ENCODE assay signal across 22 cellular contexts in genomic region chr18:8073167-8073566, GRCh38.
"Had no signal": no experiment of that assay in that cellular context is flagged by ENCODE, and none has a peak within 500 bp of the region (broad histone marks: within the 10 kb centered on the region; RNA-seq: fewer than 3 reads in every experiment).

No MANE protein-coding gene starts in this region.

- ATAC-seq: gastrocnemius medialis; heart left ventricle; left cardiac atrium; left lung; naive thymus-derived CD8-positive, alpha-beta T cell; stimulated activated effector memory CD8-positive, alpha-beta T cell treated with anti-CD3 and anti-CD28 coated beads, Interleukin-12 subunit alpha, Interleukin-12 subunit beta, amount 100 ng/mL, for 72 hours had no signal

- H3K4me3 ChIP-seq: dorsolateral prefrontal cortex, gastrocnemius medialis, heart left ventricle, hepatocyte, left lung, prostate gland, right atrium auricular region, sigmoid colon, stomach, tibial artery had no signal

- H3K27me3 ChIP-seq: dorsolateral prefrontal cortex, gastrocnemius medialis, heart left ventricle, hepatocyte, left lung, right atrium auricular region, sigmoid colon, stomach, tibial artery had no signal

- H3K4me2 ChIP-seq: hepatocyte had no signal

- FAIRE-seq: colon, islet of Langerhans had no signal

- DNase-seq: dorsolateral prefrontal cortex; effector CD4-positive, alpha-beta T cell; foreskin fibroblast; gastrocnemius medialis; heart left ventricle; left cardiac atrium; left lung; naive thymus-derived CD8-positive, alpha-beta T cell; nephron progenitor cell; nucleus accumbens; sigmoid colon; stimulated activated CD4-positive, alpha-beta T cell treated with anti-CD3 and anti-CD28 coated beads, Interleukin-2, amount 100 ng/mL, for 24 hours; stimulated activated CD4-positive, alpha-beta T cell treated with anti-CD3 and anti-CD28 coated beads, Interleukin-4, amount 100 ng/mL, for 24 hours; stimulated activated naive CD4-positive, alpha-beta T cell treated with Interleukin-2 at 50 U/mL for 16 hours; stomach; tibial artery had no signal

- H2AFZ ChIP-seq: hepatocyte had no signal

- H3K36me3 ChIP-seq: gastrocnemius medialis, left lung, prostate gland, right atrium auricular region had no signal

- H3K9me3 ChIP-seq: gastrocnemius medialis, heart left ventricle, left lung, prostate gland, right atrium auricular region, sigmoid colon, stomach, tibial artery had no signal

- H3K79me2 ChIP-seq: hepatocyte had no signal

- H3K27ac ChIP-seq: dorsolateral prefrontal cortex, gastrocnemius medialis, heart left ventricle, hepatocyte, left lung, prostate gland, right atrium auricular region, sigmoid colon, stomach, tibial artery had no signal

- H3K4me1 ChIP-seq: left lung, prostate gland, right atrium auricular region, sigmoid colon, stomach, tibial artery had no signal
